ENCODE assay signal across 19 cellular contexts in genomic region chr2:28319118-28320008, GRCh38.
DNase-seq lines count a peak whose midpoint lies in the region; ATAC-seq and TF ChIP-seq lines count a peak whose summit lies in the region.
"Had no signal": no experiment of that assay in that cellular context is flagged by ENCODE, and none has a peak within 500 bp of the region (broad histone marks: within the 10 kb centered on the region; RNA-seq: fewer than 3 reads in every experiment).

No MANE protein-coding gene starts in this region.

- WGBS in endodermal cell (ENCODE audit: insufficient coverage in 1 of 2, insufficient read length in 1 of 2), 2 experiments: 94 to 97% methylated on average over 11 to 15 of the region's 15 CpGs
- WGBS in aorta, 2 donors: 29 to 41% methylated on average over 15 of the region's 15 CpGs

- H3K27me3 Mint-ChIP-seq in endodermal cell (ENCODE audit: insufficient read depth): no peaks in the 10 kb centered on the region
- no peaks in the 10 kb centered on the region for H3K27me3 Mint-ChIP-seq in osteocyte (ENCODE audit: unreplicated experiment)
- no peaks in the 10 kb centered on the region for H3K27me3 Mint-ChIP-seq in activated CD4-positive, alpha-beta T cell treated with anti-CD3 and anti-CD28 coated beads for 36 hours
- no peaks in the 10 kb centered on the region for H3K27me3 Mint-ChIP-seq in activated T-cell treated with anti-CD3 and anti-CD28 coated beads, Interleukin-2, amount 50 U/mL, for 24 hours
- H3K27me3 Mint-ChIP-seq: activated naive CD8-positive, alpha-beta T cell treated with anti-CD3 and anti-CD28 coated beads for 36 hours; activated T-helper 17 cell treated with anti-CD3 and anti-CD28 coated beads, Interleukin-2, amount 50 U/mL, for 72 hours; B cell; naive thymus-derived CD8-positive, alpha-beta T cell had no signal

- CTCF ChIA-PET in activated CD4-positive, alpha-beta T cell treated with anti-CD3 and anti-CD28 coated beads for 36 hours (lab: Charles Lee): no interaction called here

- H3K27me3 ChIP-seq in MG63 (no peaks in the 10 kb centered on the region), endodermal cell (ENCODE audit: control insufficient read depth, insufficient read depth, low read length, poor library complexity, severe bottlenecking) (no peaks in the 10 kb centered on the region), aorta (ENCODE audit: control insufficient read depth in 1 of 2, insufficient read depth in 2 of 2, low read length in 1 of 2) (no peaks in the 10 kb centered on the region)

- H3K36me3 Mint-ChIP-seq in endodermal cell (ENCODE audit: low read depth) (no peaks in the 10 kb centered on the region), osteocyte (ENCODE audit: unreplicated experiment) (peaks cover 4% of the 10 kb centered on the region)
- no peaks in the 10 kb centered on the region for H3K36me3 Mint-ChIP-seq in activated CD4-positive, alpha-beta T cell treated with anti-CD3 and anti-CD28 coated beads for 36 hours (ENCODE audit: low read depth)
- no peaks in the 10 kb centered on the region for H3K36me3 Mint-ChIP-seq in activated T-cell treated with anti-CD3 and anti-CD28 coated beads, Interleukin-2, amount 50 U/mL, for 24 hours (ENCODE audit: low read depth)

- H3K4me1 Mint-ChIP-seq in endodermal cell (peaks cover 24% of the 10 kb centered on the region), osteocyte (ENCODE audit: unreplicated experiment) (peaks cover 44% of the 10 kb centered on the region)
- H3K4me1 Mint-ChIP-seq in activated CD4-positive, alpha-beta T cell treated with anti-CD3 and anti-CD28 coated beads for 36 hours: no peaks in the 10 kb centered on the region
- no peaks in the 10 kb centered on the region for H3K4me1 Mint-ChIP-seq in activated T-cell treated with anti-CD3 and anti-CD28 coated beads, Interleukin-2, amount 50 U/mL, for 24 hours (ENCODE audit: low read depth)
- H3K4me1 Mint-ChIP-seq: activated naive CD8-positive, alpha-beta T cell treated with anti-CD3 and anti-CD28 coated beads for 36 hours; activated T-helper 17 cell treated with anti-CD3 and anti-CD28 coated beads, Interleukin-2, amount 50 U/mL, for 72 hours; B cell had no signal

- H3K4me1 ChIP-seq in endodermal cell (ENCODE audit: control insufficient read depth, insufficient read depth, low read length) (peaks cover 7% of the 10 kb centered on the region), aorta (ENCODE audit: control insufficient read depth in 1 of 2, insufficient read depth in 2 of 2, low read length in 2 of 2) (peaks cover 0 to 4% of the 10 kb centered on the region in 2 donors)

- H3K9ac ChIP-seq in endodermal cell (ENCODE audit: extremely low read depth, low read length, poor library complexity, severe bottlenecking): no peak overlapping the region

- H3K36me3 ChIP-seq in MG63 (no peaks in the 10 kb centered on the region), endodermal cell (ENCODE audit: control insufficient read depth, insufficient read depth, low read length) (no peaks in the 10 kb centered on the region), aorta (ENCODE audit: control insufficient read depth in 1 of 2, insufficient read depth in 2 of 2, low read length in 1 of 2) (no peaks in the 10 kb centered on the region)

- POLR2A ChIA-PET in activated CD4-positive, alpha-beta T cell treated with anti-CD3 and anti-CD28 coated beads for 36 hours (lab: Charles Lee): no interaction called here

- H3K9me3 Mint-ChIP-seq in endodermal cell (no peaks in the 10 kb centered on the region), osteocyte (ENCODE audit: unreplicated experiment) (no peaks in the 10 kb centered on the region)
- H3K9me3 Mint-ChIP-seq in activated CD4-positive, alpha-beta T cell treated with anti-CD3 and anti-CD28 coated beads for 36 hours (ENCODE audit: low read depth): no peaks in the 10 kb centered on the region
- no peaks in the 10 kb centered on the region for H3K9me3 Mint-ChIP-seq in activated T-cell treated with anti-CD3 and anti-CD28 coated beads, Interleukin-2, amount 50 U/mL, for 24 hours
- H3K9me3 Mint-ChIP-seq: activated naive CD8-positive, alpha-beta T cell treated with anti-CD3 and anti-CD28 coated beads for 36 hours; activated T-helper 17 cell treated with anti-CD3 and anti-CD28 coated beads, Interleukin-2, amount 50 U/mL, for 72 hours; naive thymus-derived CD8-positive, alpha-beta T cell had no signal

- H3K9me3 ChIP-seq in MG63 (no peaks in the 10 kb centered on the region), endodermal cell (ENCODE audit: control insufficient read depth, low read length) (no peaks in the 10 kb centered on the region), aorta (ENCODE audit: control insufficient read depth, low read length) (no peaks in the 10 kb centered on the region)

- peak; percentile 77 for DNase-seq in MG63
- DNase-seq in endodermal cell: peak; percentile 57
- peak; percentile 80 for DNase-seq in osteocyte (ENCODE audit: extremely low spot score, unreplicated experiment)
- DNase-seq in aorta: peak in 1 of 2 donors; percentile 85
- DNase-seq in activated CD4-positive, alpha-beta T cell treated with anti-CD3 and anti-CD28 coated beads for 36 hours: no peak
- DNase-seq in activated T-cell treated with anti-CD3 and anti-CD28 coated beads, Interleukin-2, amount 50 U/mL, for 24 hours: no peak
- DNase-seq: activated naive CD8-positive, alpha-beta T cell treated with anti-CD3 and anti-CD28 coated beads for 36 hours; mammary epithelial cell; MV-4-11; naive thymus-derived CD8-positive, alpha-beta T cell; NCI-H1694 treated with DMSO at 0.1 percent for 48 hours; NCI-H2227 treated with DMSO at 0.1 percent for 48 hours; NCI-H774; SHP77; stimulated activated naive CD4-positive, alpha-beta T cell treated with Interleukin-2 at 50 U/mL for 16 hours; trophoblast cell had no signal

- H3K4me3 ChIP-seq in MG63 (no peak overlapping the region), endodermal cell (ENCODE audit: low read length) (no peak overlapping the region), aorta (ENCODE audit: low read length in 2 of 2) (no peak overlapping the region)

- H3K27ac Mint-ChIP-seq in endodermal cell: peak overlapping the region; percentile 44
- no peak overlapping the region for H3K27ac Mint-ChIP-seq in osteocyte (ENCODE audit: unreplicated experiment)
- no peak overlapping the region for H3K27ac Mint-ChIP-seq in activated CD4-positive, alpha-beta T cell treated with anti-CD3 and anti-CD28 coated beads for 36 hours
- no peak overlapping the region for H3K27ac Mint-ChIP-seq in activated T-cell treated with anti-CD3 and anti-CD28 coated beads, Interleukin-2, amount 50 U/mL, for 24 hours
- H3K27ac Mint-ChIP-seq: activated naive CD8-positive, alpha-beta T cell treated with anti-CD3 and anti-CD28 coated beads for 36 hours; activated T-helper 17 cell treated with anti-CD3 and anti-CD28 coated beads, Interleukin-2, amount 50 U/mL, for 72 hours; B cell had no signal

- H3K4me3 Mint-ChIP-seq in endodermal cell (no peak overlapping the region), osteocyte (ENCODE audit: unreplicated experiment) (no peak overlapping the region)
- no peak overlapping the region for H3K4me3 Mint-ChIP-seq in activated CD4-positive, alpha-beta T cell treated with anti-CD3 and anti-CD28 coated beads for 36 hours
- no peak overlapping the region for H3K4me3 Mint-ChIP-seq in activated T-cell treated with anti-CD3 and anti-CD28 coated beads, Interleukin-2, amount 50 U/mL, for 24 hours
- H3K4me3 Mint-ChIP-seq: activated naive CD8-positive, alpha-beta T cell treated with anti-CD3 and anti-CD28 coated beads for 36 hours; activated T-helper 17 cell treated with anti-CD3 and anti-CD28 coated beads, Interleukin-2, amount 50 U/mL, for 72 hours; B cell; naive thymus-derived CD8-positive, alpha-beta T cell had no signal

- no peak overlapping the region for H3K27ac ChIP-seq in endodermal cell (ENCODE audit: low read depth, low read length)
- peak overlapping the region; percentile 16 to 69 for H3K27ac ChIP-seq in aorta (ENCODE audit: low read depth in 1 of 2, low read length in 2 of 2)

- peak; percentile 49 for ATAC-seq in aorta (ENCODE audit: low FRiP score)
- ATAC-seq in HG02623 (IDR thresholded peaks at IDR 0.05; ENCODE audit: unreplicated experiment): no peak
- ATAC-seq in activated CD4-positive, alpha-beta T cell treated with anti-CD3 and anti-CD28 coated beads for 36 hours: no peak
- ATAC-seq: activated T-helper 17 cell treated with anti-CD3 and anti-CD28 coated beads, Interleukin-2, amount 50 U/mL, for 72 hours; naive thymus-derived CD8-positive, alpha-beta T cell had no signal

- peak; percentile 30 for TF ChIP-seq CTCF in endodermal cell (conservative IDR thresholded peaks at IDR 0.05)
- TF ChIP-seq CTCF in osteocyte (IDR thresholded peaks at IDR 0.05): no peak

- intact Hi-C loops in aorta (cut with DNase I): no loop called here
- intact Hi-C loops in activated CD4-positive, alpha-beta T cell treated with anti-CD3 and anti-CD28 coated beads for 36 hours (cut with DNase I, micrococcal nuclease): no loop called here

Comparison
In these comparisons a context has a peak if more than half of its experiments do, and no peak if none do; other contexts are left out.
1. DNase-seq: peak in MG63 (single experiment), endodermal cell (single experiment) and osteocyte (single experiment); none in activated CD4-positive, alpha-beta T cell treated with anti-CD3 and anti-CD28 coated beads for 36 hours (single experiment) and activated T-cell treated with anti-CD3 and anti-CD28 coated beads, Interleukin-2, amount 50 U/mL, for 24 hours (single experiment).